In genomic region chr2:219627105-219628100, GRCh38 we compare ENCODE assay signal across 8 cellular contexts.
A peak's percentile ranks its signal among the peaks of the same experiment; 100 is the strongest.
DNase-seq lines count a peak whose midpoint lies in the region; ATAC-seq and TF ChIP-seq lines count a peak whose summit lies in the region.

SLC4A3 (plus strand) TSS chr2:219627630; CDS start chr2:219627993, 363 bp downstream.

- H3K36me3 ChIP-seq in tibial artery, result peaks cover 0 to 6% (median 0%) of the 10 kb centered on the region in 3 donors

- intact Hi-C loops in tibial artery (cut with DNase I; ENCODE audit: low total_unique reads), result no loop called here

- H3K27me3 ChIP-seq in layer of hippocampus (ENCODE audit: control insufficient read depth, insufficient read depth, low read length) (peaks cover 6% of the 10 kb centered on the region), tibial artery (peaks cover 0 to 17% of the 10 kb centered on the region in 2 donors)

- no peak for ATAC-seq in GM18520 (IDR thresholded peaks at IDR 0.05; ENCODE audit: unreplicated experiment)

- peak within 1 kb of the TSS; percentile 48 to 66 for H3K4me3 ChIP-seq in tibial artery

- peaks cover 0 to 11% (median 10%) of the 10 kb centered on the region in 4 donors for H3K4me1 ChIP-seq in tibial artery

- H3K9me3 ChIP-seq in tibial artery, result no peaks in the 10 kb centered on the region

- DNase-seq in NCI-H146 (lab: John Stamatoyannopoulos, UW), result peak; percentile 46
- no peak for DNase-seq in NCI-H146 treated with DMSO at 0.1 percent for 48 hours (lab: John Stamatoyannopoulos, UW; ENCODE audit: unreplicated experiment)
- peak; percentile 39 for DNase-seq in NCI-H510A treated with DMSO at 0.1 percent for 48 hours (lab: John Stamatoyannopoulos, UW)
- peak; percentile 22 for DNase-seq in cerebellar cortex (ENCODE audit: low spot score)
- DNase-seq in tibial artery, result no peak
- DNase-seq in activated CD4-positive, alpha-beta T cell treated with anti-CD3 and anti-CD28 coated beads for 48 hours, result no peak

- H3K27ac ChIP-seq in layer of hippocampus (ENCODE audit: low read depth, low read length), result peak within 1 kb of the TSS; percentile 46
- H3K27ac ChIP-seq in tibial artery, result peak within 1 kb of the TSS in 1 of 2 donors; percentile 38

- TF ChIP-seq CTCF in tibial artery (IDR thresholded peaks at IDR 0.05), result no peak

Comparison
In these comparisons a context has a peak if more than half of its experiments do, and no peak if none do; other contexts are left out.
1. DNase-seq: peak in NCI-H146 (single experiment), NCI-H510A treated with DMSO at 0.1 percent for 48 hours (single experiment) and cerebellar cortex (single experiment); none in NCI-H146 treated with DMSO at 0.1 percent for 48 hours (single experiment), tibial artery (0 of 2) and activated CD4-positive, alpha-beta T cell treated with anti-CD3 and anti-CD28 coated beads for 48 hours (single experiment).